Comparison of ENCODE assay signal across 27 cellular contexts in genomic region chr3:73908218-73908617, GRCh38.
"Had no signal": no experiment of that assay in that cellular context is flagged by ENCODE, and none has a peak within 500 bp of the region (broad histone marks: within the 10 kb centered on the region; RNA-seq: fewer than 3 reads in every experiment).

No MANE protein-coding gene starts in this region.

- H3K4me1 ChIP-seq: stomach, suprapubic skin, testis, thyroid gland, tibial artery, tibial nerve, transverse colon, upper lobe of left lung, upper lobe of right lung, uterus, vagina had no signal

- DNase-seq: stimulated activated CD4-positive, alpha-beta T cell treated with anti-CD3 and anti-CD28 coated beads, Interleukin-2, amount 100 ng/mL, for 48 hours; stimulated activated CD4-positive, alpha-beta T cell treated with anti-CD3 and anti-CD28 coated beads, Interleukin-4, amount 100 ng/mL, for 1 hour; stimulated activated CD4-positive, alpha-beta T cell treated with anti-CD3 and anti-CD28 coated beads, Interleukin-4, amount 100 ng/mL, for 24 hours; stimulated activated CD4-positive, alpha-beta T cell treated with anti-CD3 and anti-CD28 coated beads, Interleukin-4, amount 100 ng/mL, for 4 hours; stimulated activated CD8-positive, alpha-beta memory T cell treated with anti-CD3 and anti-CD28 coated beads, Interleukin-4, amount 100 ng/mL, for 48 hours; stimulated activated naive B cell treated with anti-CD40 and anti-IgM and Interleukin-4, amounts not matched to agents 10 μg/mL and 1 μg/mL and 100 μg/mL, for 72 hours; stimulated activated naive CD4-positive, alpha-beta T cell; stimulated activated naive CD4-positive, alpha-beta T cell treated with Interleukin-2 at 50 U/mL for 16 hours; stimulated activated naive CD8-positive, alpha-beta T cell treated with anti-CD3 and anti-CD28 coated beads, Interleukin-15, amount 100 ng/mL, for 72 hours; stimulated activated naive CD8-positive, alpha-beta T cell treated with anti-CD3 and anti-CD28 coated beads, Interleukin-15, Interleukin-2, amounts not matched to agents 100 U/mL and 50 U/mL, for 24 hours; stomach; substantia nigra; testis; thyroid gland; tibial artery; transverse colon; trophoblast cell; upper lobe of left lung; upper lobe of right lung; uterus had no signal

- H3K9me3 ChIP-seq: stomach, suprapubic skin, testis, thoracic aorta, thyroid gland, tibial artery, transverse colon, upper lobe of left lung, upper lobe of right lung, uterus, vagina had no signal

- H3K27me3 ChIP-seq: stomach, suprapubic skin, testis, thyroid gland, tibial nerve, transverse colon, upper lobe of left lung, upper lobe of right lung, uterus, vagina had no signal

- ATAC-seq: stimulated activated effector memory CD8-positive, alpha-beta T cell treated with anti-CD3 and anti-CD28 coated beads, Interleukin-12 subunit alpha, Interleukin-12 subunit beta, amount 100 ng/mL, for 72 hours; stimulated activated memory B cell treated with anti-CD40 and anti-IgM and Interleukin-4, amounts not matched to agents 10 μg/mL and 1 μg/mL and 100 μg/mL, for 72 hours; stimulated activated naive B cell treated with anti-CD40 and anti-IgM and Interleukin-4, amounts not matched to agents 10 μg/mL and 1 μg/mL and 100 μg/mL, for 72 hours; stimulated activated naive CD8-positive, alpha-beta T cell treated with anti-CD3 and anti-CD28 coated beads, Interleukin-15, amount 100 ng/mL, for 72 hours; stimulated activated naive CD8-positive, alpha-beta T cell treated with anti-CD3 and anti-CD28 coated beads, Interleukin-15, Interleukin-2, amounts not matched to agents 100 U/mL and 50 U/mL, for 24 hours; upper lobe of right lung had no signal

- H3K27ac ChIP-seq: stomach, suprapubic skin, testis, thoracic aorta, thyroid gland, tibial artery, tibial nerve, transverse colon, upper lobe of left lung, upper lobe of right lung, uterus, vagina had no signal

- H3K36me3 ChIP-seq: stomach, suprapubic skin, thoracic aorta, thyroid gland, tibial artery, tibial nerve, transverse colon, upper lobe of left lung, upper lobe of right lung, uterus, vagina had no signal

- FAIRE-seq: urothelium cell line had no signal

- H3K4me3 ChIP-seq: stomach, suprapubic skin, testis, thoracic aorta, thyroid gland, tibial artery, tibial nerve, transverse colon, upper lobe of left lung, upper lobe of right lung, uterus, vagina had no signal
